Comparison of ENCODE assay signal across 25 cellular contexts in the genomic region with DNA sequence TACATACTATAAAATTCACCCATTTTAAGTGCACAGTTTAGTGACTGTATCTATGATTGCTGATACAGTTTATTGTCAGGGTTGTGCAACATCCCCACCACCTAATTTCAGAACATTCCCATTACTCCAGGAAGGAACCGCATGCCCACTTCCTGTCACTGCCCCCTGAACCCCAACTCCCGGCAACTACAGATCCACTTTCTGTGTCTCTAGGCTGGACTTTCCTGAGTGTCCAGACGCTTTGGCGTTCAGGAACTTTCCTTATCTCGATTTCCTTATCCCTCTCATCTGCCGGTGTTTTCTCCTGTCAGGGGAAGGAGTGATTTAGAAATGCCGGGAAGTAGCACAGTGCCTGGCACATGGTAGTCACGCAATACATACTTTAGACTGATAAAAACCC.
DNase-seq lines count a peak whose midpoint lies in the region; ATAC-seq, FAIRE-seq and TF ChIP-seq lines count a peak whose summit lies in the region.
"Had no signal": no experiment of that assay in that cellular context is flagged by ENCODE, and none has a peak within 500 bp of the region (broad histone marks: within the 10 kb centered on the region; RNA-seq: fewer than 3 reads in every experiment).

No MANE protein-coding gene starts in this region.

- no TSS peak for BruUV-seq in PC-9 (replicated peaks; lab: Mats Ljungman, UMichigan)

- TF ChIP-seq CTCF in BE2C (IDR thresholded peaks at IDR 0.05; ENCODE audit: low read depth, low read length) (no peak), PC-9 (conservative IDR thresholded peaks at IDR 0.05) (no peak), hepatocyte (IDR thresholded peaks at IDR 0.05; ENCODE audit: poor library complexity) (no peak), pancreas (IDR thresholded peaks at IDR 0.05) (no peak), dorsolateral prefrontal cortex (IDR thresholded peaks at IDR 0.05 in 54 of 56, conservative IDR thresholded peaks at IDR 0.05 in 2 of 56; ENCODE audit: low read depth in 1 of 56, partially characterized antibody in 56 of 56) (no peak)

- no peaks in the 10 kb centered on the region for H3K36me3 ChIP-seq in BE2C
- H3K36me3 ChIP-seq in PC-9 (ENCODE audit: low read depth): no peaks in the 10 kb centered on the region
- H3K36me3 ChIP-seq in hepatocyte (replicated peaks; ENCODE audit: insufficient read depth, low read depth): no peaks in the 10 kb centered on the region
- no peaks in the 10 kb centered on the region for H3K36me3 ChIP-seq in pancreas
- no peaks in the 10 kb centered on the region for H3K36me3 ChIP-seq in H7 (replicated peaks; ENCODE audit: control insufficient read depth, insufficient read depth, low read length)
- H3K36me3 ChIP-seq: heart right ventricle, thyroid gland had no signal

- H2AFZ ChIP-seq in PC-9: no peak overlapping the region
- no peak overlapping the region for H2AFZ ChIP-seq in hepatocyte

- no peaks in the 10 kb centered on the region for H3K79me2 ChIP-seq in PC-9 (ENCODE audit: low read depth)
- no peaks in the 10 kb centered on the region for H3K79me2 ChIP-seq in hepatocyte

- peak in 1 of 4 donors; percentile 5 for ATAC-seq in pancreas
- no peak for ATAC-seq in HG03095 (IDR thresholded peaks at IDR 0.05; ENCODE audit: unreplicated experiment)
- ATAC-seq: effector memory CD8-positive, alpha-beta T cell; stimulated activated naive CD8-positive, alpha-beta T cell treated with anti-CD3 and anti-CD28 coated beads, Interleukin-15, amount 100 ng/mL, for 72 hours had no signal

- POLR2A ChIA-PET in PC-9 (lab: Charles Lee; ENCODE audit: unreplicated experiment): no interaction called here

- H3K27me3 ChIP-seq in BE2C (no peaks in the 10 kb centered on the region), PC-9 (ENCODE audit: insufficient read depth, low read depth) (no peaks in the 10 kb centered on the region), hepatocyte (no peaks in the 10 kb centered on the region), pancreas (no peaks in the 10 kb centered on the region), H7 (ENCODE audit: control insufficient read depth, insufficient read depth, low read length) (no peaks in the 10 kb centered on the region), dorsolateral prefrontal cortex (no peaks in the 10 kb centered on the region)
- H3K27me3 ChIP-seq: thyroid gland had no signal

- H3K4me3 ChIP-seq in BE2C (ENCODE audit: low read depth, low read length) (peak overlapping the region; percentile 3; the same call in 1 of the 2 replicates), PC-9 (no peak overlapping the region), hepatocyte (no peak overlapping the region), pancreas (no peak overlapping the region), H7 (ENCODE audit: insufficient read depth, low read depth, low read length) (no peak overlapping the region), dorsolateral prefrontal cortex (no peak overlapping the region)
- H3K4me3 ChIP-seq: heart right ventricle, skin epidermis, thyroid gland had no signal

- intact Hi-C loops in PC-9 (cut with micrococcal nuclease; ENCODE audit: unreplicated experiment): loop anchor here (1.0 kb wide), 1 partner anchor 155 kb away; the partner anchor contains the start of gene SIPA1L1
- intact Hi-C loops in pancreas (cut with DNase I): no loop called here
- intact Hi-C loops in dorsolateral prefrontal cortex (cut with DNase I): no loop called here

- H3K9me2 ChIP-seq in PC-9 (ENCODE audit: insufficient read depth) (no peaks in the 10 kb centered on the region), hepatocyte (replicated peaks; ENCODE audit: insufficient read depth) (no peaks in the 10 kb centered on the region)

- WGBS in hepatocyte (ENCODE audit: low lambda C conversion rate, missing lambda C conversion rate): 31% methylated on average over 8 of the region's 8 CpGs
- 33 to 47% methylated on average over 8 of the region's 8 CpGs for WGBS in pancreas, 2 donors

- no peaks in the 10 kb centered on the region for H3F3A ChIP-seq in PC-9 (ENCODE audit: insufficient read depth, low read depth)

- DNase-seq in BE2C: no peak
- no peak for DNase-seq in PC-9
- no peak for DNase-seq in hepatocyte (ENCODE audit: low spot score)
- DNase-seq in pancreas: no peak
- no peak for DNase-seq in H7
- no peak for DNase-seq in dorsolateral prefrontal cortex
- no peak for DNase-seq in activated T-cell treated with anti-CD3 and anti-CD28 coated beads for 4 hours
- DNase-seq: activated B cell treated with CpG ODN at 0.5 μM for 24 hours; activated CD4-positive, alpha-beta T cell treated with anti-CD3 and anti-CD28 coated beads, Interleukin-2, amount 50 U/mL, for 1 hour; activated naive CD4-positive, alpha-beta T cell treated with Interleukin-2 at 50 U/mL for 16 hours; activated T-cell treated with anti-CD3 and anti-CD28 coated beads, Interleukin-2, amount 50 U/mL, for 48 hours; effector memory CD8-positive, alpha-beta T cell; heart right ventricle; left cardiac atrium; NCI-H1694 treated with DMSO at 0.1 percent for 48 hours; SHP77; stimulated activated CD4-positive, alpha-beta T cell treated with anti-CD3 and anti-CD28 coated beads, Interleukin-1b, Interleukin-23, amount 100 ng/mL, for 48 hours; stimulated activated CD8-positive, alpha-beta memory T cell treated with anti-CD3 and anti-CD28 coated beads, Interleukin-4, amount 100 ng/mL, for 48 hours; stimulated activated naive CD8-positive, alpha-beta T cell treated with anti-CD3 and anti-CD28 coated beads, Interleukin-15, amount 100 ng/mL, for 72 hours; thyroid gland had no signal

- no peak for FAIRE-seq in pancreas (lab: Jason Lieb, UNC)
- FAIRE-seq: A204.1 had no signal

- H3K4me2 ChIP-seq in PC-9: 0 out of 2 replicates have a peak overlapping the region, but pooled peaks have one; percentile 11
- peak overlapping the region; percentile 51 for H3K4me2 ChIP-seq in hepatocyte

- H4K20me1 ChIP-seq in PC-9 (ENCODE audit: insufficient read depth) (no peaks in the 10 kb centered on the region), hepatocyte (ENCODE audit: insufficient read depth, poor library complexity, severe bottlenecking) (no peaks in the 10 kb centered on the region)

- H3K9me3 ChIP-seq in BE2C: no peaks in the 10 kb centered on the region
- H3K9me3 ChIP-seq in PC-9 (ENCODE audit: insufficient read depth, low read depth): no peaks in the 10 kb centered on the region
- H3K9me3 ChIP-seq in hepatocyte (ENCODE audit: low read depth): peaks cover 3% of the 10 kb centered on the region
- H3K9me3 ChIP-seq in pancreas: no peaks in the 10 kb centered on the region
- H3K9me3 ChIP-seq: thyroid gland had no signal

- peaks cover 19% of the 10 kb centered on the region for H3K4me1 ChIP-seq in BE2C
- peaks cover 11% of the 10 kb centered on the region for H3K4me1 ChIP-seq in PC-9 (replicated peaks; ENCODE audit: insufficient read depth)
- peaks cover 38% of the 10 kb centered on the region for H3K4me1 ChIP-seq in hepatocyte (ENCODE audit: insufficient read depth)
- peaks cover 0 to 5% (median 0%) of the 10 kb centered on the region in 3 donors for H3K4me1 ChIP-seq in pancreas
- H3K4me1 ChIP-seq: foreskin keratinocyte, thyroid gland had no signal

- CTCF ChIA-PET in PC-9 (lab: Charles Lee): no interaction called here

- H3K27ac ChIP-seq in PC-9: no peak overlapping the region
- H3K27ac ChIP-seq in hepatocyte: peak overlapping the region; percentile 59
- peak overlapping the region in 3 of 4 donors; percentile 45 to 54 (median 47) for H3K27ac ChIP-seq in pancreas
- H3K27ac ChIP-seq in dorsolateral prefrontal cortex: peak overlapping the region in 3 of 59 donors; percentile 15 to 37 (median 37)
- H3K27ac ChIP-seq: foreskin keratinocyte, heart right ventricle, HL-60, skin epidermis, thyroid gland had no signal
